Comparison of ENCODE assay signal across 13 cellular contexts in the genomic region with DNA sequence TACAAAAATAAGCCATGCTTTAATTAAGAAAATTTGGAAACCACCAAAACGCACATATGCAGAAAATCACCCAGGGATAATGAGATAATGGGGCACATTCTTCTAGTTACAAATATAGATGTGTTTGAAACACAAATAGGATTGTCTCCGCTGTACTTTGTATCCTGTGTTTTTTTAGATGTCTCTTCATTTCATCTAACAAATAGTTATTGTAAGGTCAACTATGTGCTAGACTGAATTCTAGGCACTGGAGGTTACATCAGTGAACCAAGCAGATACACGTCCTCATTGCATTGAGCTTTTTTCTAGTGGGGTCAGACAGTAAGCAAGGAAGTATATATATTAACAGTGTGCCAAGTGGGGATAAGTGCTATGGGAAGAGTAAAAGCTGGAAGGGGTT.
"Had no signal": no experiment of that assay in that cellular context is flagged by ENCODE, and none has a peak within 500 bp of the region (broad histone marks: within the 10 kb centered on the region; RNA-seq: fewer than 3 reads in every experiment).

No MANE protein-coding gene starts in this region.

- H3K27me3 Mint-ChIP-seq: naive thymus-derived CD8-positive, alpha-beta T cell had no signal

- DNase-seq: activated CD4-positive, alpha-beta T cell treated with anti-CD3 and anti-CD28 coated beads for 48 hours; activated CD8-positive, alpha-beta memory T cell treated with anti-CD3 and anti-CD28 coated beads for 24 hours; activated naive CD4-positive, alpha-beta T cell treated with Interleukin-2 at 50 U/mL for 16 hours; colonic mucosa; effector CD8-positive, alpha-beta T cell; left colon; mucosa of descending colon; naive thymus-derived CD8-positive, alpha-beta T cell; stimulated activated CD4-positive, alpha-beta T cell treated with anti-CD3 and anti-CD28 coated beads, Interleukin-2, amount 100 ng/mL, for 48 hours; stimulated activated naive CD8-positive, alpha-beta T cell treated with anti-CD3 and anti-CD28 coated beads, Interleukin-15, amount 100 ng/mL, for 72 hours had no signal

- H3K27ac ChIP-seq: colonic mucosa, epithelial cell of prostate, thoracic aorta had no signal

- H3K4me3 Mint-ChIP-seq: stimulated activated naive CD8-positive, alpha-beta T cell treated with anti-CD3 and anti-CD28 coated beads, Interleukin-15, amount 100 ng/mL, for 72 hours had no signal

- H3K9me3 Mint-ChIP-seq: naive thymus-derived CD8-positive, alpha-beta T cell; stimulated activated naive CD8-positive, alpha-beta T cell treated with anti-CD3 and anti-CD28 coated beads, Interleukin-15, amount 100 ng/mL, for 72 hours had no signal

- FAIRE-seq: urothelium cell line had no signal

- ATAC-seq: left colon; mucosa of descending colon; naive thymus-derived CD8-positive, alpha-beta T cell; stimulated activated naive CD8-positive, alpha-beta T cell treated with anti-CD3 and anti-CD28 coated beads, Interleukin-15, amount 100 ng/mL, for 72 hours had no signal

- H3K36me3 Mint-ChIP-seq: naive thymus-derived CD8-positive, alpha-beta T cell had no signal
